10 cellular contexts compared by ENCODE assay signal in genomic region chr18:25316619-25317018, GRCh38. TPM values are rescaled to one million over a fixed set of nuclear protein-coding genes. Genes with fewer than 3 reads are reported as not detected.
"Had no signal": no experiment of that assay in that cellular context is flagged by ENCODE, and none has a peak within 500 bp of the region (broad histone marks: within the 10 kb centered on the region; RNA-seq: fewer than 3 reads in every experiment).

No MANE protein-coding gene starts in this region.

- H3K9me3 Mint-ChIP-seq: HFFc6 had no signal

- H3K4me1 Mint-ChIP-seq: IgD-negative memory B cell had no signal

- H3K27ac ChIP-seq: HL-60, KMS-11 had no signal

- H3K9me3 ChIP-seq: HAP-1 had no signal

- DNase-seq: GOT3, H7, HFFc6, KBM-7 had no signal

- H3K4me1 ChIP-seq: HAP-1 had no signal

- H3K27ac Mint-ChIP-seq: HFFc6, IgD-negative memory B cell had no signal

- H3K4me3 ChIP-seq: HAP-1 had no signal

- H3K4me3 Mint-ChIP-seq: HFFc6, IgD-negative memory B cell had no signal

- H3K36me3 Mint-ChIP-seq: IgD-negative memory B cell had no signal

- ATAC-seq: HCT116, HepG2 had no signal

- H3K36me3 ChIP-seq: HAP-1 had no signal

RNA-seq across cellular contexts. Expression of gene ZNF521, which starts 35.3 kb away (rescaled TPM):
- polyA plus RNA-seq: HepG2, IgD-negative memory B cell had no signal
